ENCODE assay signal across 1 cellular context in the genomic region with DNA sequence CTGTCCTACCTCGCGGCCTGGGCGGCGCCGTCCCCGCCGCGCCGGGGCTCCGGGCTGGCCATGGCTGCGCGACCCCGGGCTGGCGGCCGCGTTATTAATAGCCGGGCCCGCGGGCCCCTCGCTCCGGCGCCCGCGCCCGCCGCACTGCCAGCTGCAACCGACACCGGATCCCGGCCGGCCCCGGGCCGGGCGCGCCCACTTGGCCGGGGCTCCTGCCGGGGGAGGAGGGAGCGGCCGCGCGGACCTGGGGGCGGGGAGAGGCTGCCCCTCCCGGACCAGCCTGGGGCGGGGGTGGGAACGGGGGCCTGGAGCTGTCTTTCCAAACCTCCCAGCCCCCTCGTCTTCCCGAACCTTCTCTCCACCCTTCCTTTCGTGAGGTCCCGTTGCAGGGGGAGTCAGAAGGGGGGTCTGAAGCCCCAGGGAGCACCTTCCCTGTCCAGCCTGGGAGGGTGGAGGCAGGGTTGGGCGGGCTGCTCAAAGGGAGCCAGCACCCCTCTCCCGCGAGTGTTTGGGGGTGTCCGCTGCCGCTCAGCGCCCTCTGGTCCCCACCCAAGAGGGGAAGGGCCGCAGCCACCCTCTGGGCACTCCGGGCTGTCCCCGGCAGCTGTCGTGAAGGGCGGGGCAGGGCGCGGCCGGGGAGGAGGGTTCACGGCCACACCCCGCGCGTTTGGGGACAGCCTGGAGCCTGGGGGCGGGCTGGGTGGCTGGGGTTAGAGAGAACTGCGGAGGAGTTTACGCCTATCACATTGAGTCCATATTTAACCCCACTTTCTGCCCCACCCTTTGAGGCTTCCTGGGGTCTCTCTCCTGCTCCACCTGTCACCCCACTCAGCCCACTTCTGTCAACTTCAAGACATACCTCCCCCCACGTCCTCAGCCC.
A peak's percentile ranks its signal among the peaks of the same experiment; 100 is the strongest.
TF ChIP-seq lines count a peak whose summit lies in the region.

A gene (minus strand): TSS at position 172 of the 880 bp plus-strand sequence. CDS start 110 bp downstream, at position 62.

TF ChIP-seq in HEK293, 187 proteins besides CTCF, POLR2A, EP300 and RAD21 (continued from another document and continues in another):
- TF ChIP-seq, protein P1, sequence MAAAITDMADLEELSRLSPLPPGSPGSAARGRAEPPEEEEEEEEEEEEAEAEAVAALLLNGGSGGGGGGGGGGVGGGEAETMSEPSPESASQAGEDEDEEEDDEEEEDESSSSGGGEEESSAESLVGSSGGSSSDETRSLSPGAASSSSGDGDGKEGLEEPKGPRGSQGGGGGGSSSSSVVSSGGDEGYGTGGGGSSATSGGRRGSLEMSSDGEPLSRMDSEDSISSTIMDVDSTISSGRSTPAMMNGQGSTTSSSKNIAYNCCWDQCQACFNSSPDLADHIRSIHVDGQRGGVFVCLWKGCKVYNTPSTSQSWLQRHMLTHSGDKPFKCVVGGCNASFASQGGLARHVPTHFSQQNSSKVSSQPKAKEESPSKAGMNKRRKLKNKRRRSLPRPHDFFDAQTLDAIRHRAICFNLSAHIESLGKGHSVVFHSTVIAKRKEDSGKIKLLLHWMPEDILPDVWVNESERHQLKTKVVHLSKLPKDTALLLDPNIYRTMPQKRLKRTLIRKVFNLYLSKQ (tag by site-specific recombination; IDR thresholded peaks at IDR 0.05; ENCODE audit: borderline replicate concordance): no peak
- TF ChIP-seq ZBTB48 (tag by site-specific recombination; IDR thresholded peaks at IDR 0.05): peak; percentile 42; the same call in 1 of the 2 replicates
- TF ChIP-seq TRIM28 (IDR thresholded peaks at IDR 0.05; ENCODE audit: borderline replicate concordance, low read length): no peak
- TF ChIP-seq ZNF239 (tag by site-specific recombination; IDR thresholded peaks at IDR 0.05): no peak
- no peak for TF ChIP-seq ZFP3 (tag by site-specific recombination; IDR thresholded peaks at IDR 0.05; ENCODE audit: low read depth)
- TF ChIP-seq, protein P2, sequence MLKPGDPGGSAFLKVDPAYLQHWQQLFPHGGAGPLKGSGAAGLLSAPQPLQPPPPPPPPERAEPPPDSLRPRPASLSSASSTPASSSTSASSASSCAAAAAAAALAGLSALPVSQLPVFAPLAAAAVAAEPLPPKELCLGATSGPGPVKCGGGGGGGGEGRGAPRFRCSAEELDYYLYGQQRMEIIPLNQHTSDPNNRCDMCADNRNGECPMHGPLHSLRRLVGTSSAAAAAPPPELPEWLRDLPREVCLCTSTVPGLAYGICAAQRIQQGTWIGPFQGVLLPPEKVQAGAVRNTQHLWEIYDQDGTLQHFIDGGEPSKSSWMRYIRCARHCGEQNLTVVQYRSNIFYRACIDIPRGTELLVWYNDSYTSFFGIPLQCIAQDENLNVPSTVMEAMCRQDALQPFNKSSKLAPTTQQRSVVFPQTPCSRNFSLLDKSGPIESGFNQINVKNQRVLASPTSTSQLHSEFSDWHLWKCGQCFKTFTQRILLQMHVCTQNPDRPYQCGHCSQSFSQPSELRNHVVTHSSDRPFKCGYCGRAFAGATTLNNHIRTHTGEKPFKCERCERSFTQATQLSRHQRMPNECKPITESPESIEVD (tag by site-specific recombination; IDR thresholded peaks at IDR 0.05): no peak
- TF ChIP-seq, protein P3, sequence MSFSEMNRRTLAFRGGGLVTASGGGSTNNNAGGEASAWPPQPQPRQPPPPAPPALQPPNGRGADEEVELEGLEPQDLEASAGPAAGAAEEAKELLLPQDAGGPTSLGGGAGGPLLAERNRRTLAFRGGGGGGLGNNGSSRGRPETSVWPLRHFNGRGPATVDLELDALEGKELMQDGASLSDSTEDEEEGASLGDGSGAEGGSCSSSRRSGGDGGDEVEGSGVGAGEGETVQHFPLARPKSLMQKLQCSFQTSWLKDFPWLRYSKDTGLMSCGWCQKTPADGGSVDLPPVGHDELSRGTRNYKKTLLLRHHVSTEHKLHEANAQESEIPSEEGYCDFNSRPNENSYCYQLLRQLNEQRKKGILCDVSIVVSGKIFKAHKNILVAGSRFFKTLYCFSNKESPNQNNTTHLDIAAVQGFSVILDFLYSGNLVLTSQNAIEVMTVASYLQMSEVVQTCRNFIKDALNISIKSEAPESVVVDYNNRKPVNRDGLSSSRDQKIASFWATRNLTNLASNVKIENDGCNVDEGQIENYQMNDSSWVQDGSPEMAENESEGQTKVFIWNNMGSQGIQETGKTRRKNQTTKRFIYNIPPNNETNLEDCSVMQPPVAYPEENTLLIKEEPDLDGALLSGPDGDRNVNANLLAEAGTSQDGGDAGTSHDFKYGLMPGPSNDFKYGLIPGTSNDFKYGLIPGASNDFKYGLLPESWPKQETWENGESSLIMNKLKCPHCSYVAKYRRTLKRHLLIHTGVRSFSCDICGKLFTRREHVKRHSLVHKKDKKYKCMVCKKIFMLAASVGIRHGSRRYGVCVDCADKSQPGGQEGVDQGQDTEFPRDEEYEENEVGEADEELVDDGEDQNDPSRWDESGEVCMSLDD (tag by site-specific recombination; IDR thresholded peaks at IDR 0.05): peak; percentile 55; the same call in 1 of the 2 replicates
- TF ChIP-seq ZNF19 (tag by site-specific recombination; IDR thresholded peaks at IDR 0.05; ENCODE audit: low read depth): no peak
- TF ChIP-seq OVOL3 (tag by site-specific recombination; IDR thresholded peaks at IDR 0.05): no peak
- TF ChIP-seq ZNF768 (tag by site-specific recombination; IDR thresholded peaks at IDR 0.05): no peak
- no peak for TF ChIP-seq FEZF1 (tag by site-specific recombination; IDR thresholded peaks at IDR 0.05)
- no peak; the same call in 1 of the 2 replicates for TF ChIP-seq ZEB2 (tag by site-specific recombination; IDR thresholded peaks at IDR 0.05)
- no peak for TF ChIP-seq ZNF549 (tag by site-specific recombination; IDR thresholded peaks at IDR 0.05)
- TF ChIP-seq ZNF48 (tag by site-specific recombination; IDR thresholded peaks at IDR 0.05): no peak
- TF ChIP-seq ZNF311 (tag by site-specific recombination; IDR thresholded peaks at IDR 0.05; ENCODE audit: borderline replicate concordance): no peak
- TF ChIP-seq, protein P4, sequence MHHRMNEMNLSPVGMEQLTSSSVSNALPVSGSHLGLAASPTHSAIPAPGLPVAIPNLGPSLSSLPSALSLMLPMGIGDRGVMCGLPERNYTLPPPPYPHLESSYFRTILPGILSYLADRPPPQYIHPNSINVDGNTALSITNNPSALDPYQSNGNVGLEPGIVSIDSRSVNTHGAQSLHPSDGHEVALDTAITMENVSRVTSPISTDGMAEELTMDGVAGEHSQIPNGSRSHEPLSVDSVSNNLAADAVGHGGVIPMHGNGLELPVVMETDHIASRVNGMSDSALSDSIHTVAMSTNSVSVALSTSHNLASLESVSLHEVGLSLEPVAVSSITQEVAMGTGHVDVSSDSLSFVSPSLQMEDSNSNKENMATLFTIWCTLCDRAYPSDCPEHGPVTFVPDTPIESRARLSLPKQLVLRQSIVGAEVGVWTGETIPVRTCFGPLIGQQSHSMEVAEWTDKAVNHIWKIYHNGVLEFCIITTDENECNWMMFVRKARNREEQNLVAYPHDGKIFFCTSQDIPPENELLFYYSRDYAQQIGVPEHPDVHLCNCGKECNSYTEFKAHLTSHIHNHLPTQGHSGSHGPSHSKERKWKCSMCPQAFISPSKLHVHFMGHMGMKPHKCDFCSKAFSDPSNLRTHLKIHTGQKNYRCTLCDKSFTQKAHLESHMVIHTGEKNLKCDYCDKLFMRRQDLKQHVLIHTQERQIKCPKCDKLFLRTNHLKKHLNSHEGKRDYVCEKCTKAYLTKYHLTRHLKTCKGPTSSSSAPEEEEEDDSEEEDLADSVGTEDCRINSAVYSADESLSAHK (tag by site-specific recombination; IDR thresholded peaks at IDR 0.05): no peak
- TF ChIP-seq, protein P5, sequence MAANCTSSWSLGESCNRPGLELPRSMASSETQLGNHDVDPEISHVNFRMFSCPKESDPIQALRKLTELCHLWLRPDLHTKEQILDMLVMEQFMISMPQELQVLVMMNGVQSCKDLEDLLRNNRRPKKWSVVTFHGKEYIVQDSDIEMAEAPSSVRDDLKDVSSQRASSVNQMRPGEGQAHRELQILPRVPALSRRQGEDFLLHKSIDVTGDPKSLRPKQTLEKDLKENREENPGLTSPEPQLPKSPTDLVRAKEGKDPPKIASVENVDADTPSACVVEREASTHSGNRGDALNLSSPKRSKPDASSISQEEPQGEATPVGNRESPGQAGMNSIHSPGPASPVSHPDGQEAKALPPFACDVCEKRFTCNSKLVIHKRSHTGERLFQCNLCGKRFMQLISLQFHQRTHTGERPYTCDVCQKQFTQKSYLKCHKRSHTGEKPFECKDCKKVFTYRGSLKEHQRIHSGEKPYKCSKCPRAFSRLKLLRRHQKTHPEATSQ (tag by site-specific recombination; IDR thresholded peaks at IDR 0.05): no peak
- no peak for TF ChIP-seq ZSCAN16 (tag by site-specific recombination; IDR thresholded peaks at IDR 0.05)
- no peak for TF ChIP-seq ZNF302 (tag by site-specific recombination; IDR thresholded peaks at IDR 0.05; ENCODE audit: low read depth)
- TF ChIP-seq, protein P6, sequence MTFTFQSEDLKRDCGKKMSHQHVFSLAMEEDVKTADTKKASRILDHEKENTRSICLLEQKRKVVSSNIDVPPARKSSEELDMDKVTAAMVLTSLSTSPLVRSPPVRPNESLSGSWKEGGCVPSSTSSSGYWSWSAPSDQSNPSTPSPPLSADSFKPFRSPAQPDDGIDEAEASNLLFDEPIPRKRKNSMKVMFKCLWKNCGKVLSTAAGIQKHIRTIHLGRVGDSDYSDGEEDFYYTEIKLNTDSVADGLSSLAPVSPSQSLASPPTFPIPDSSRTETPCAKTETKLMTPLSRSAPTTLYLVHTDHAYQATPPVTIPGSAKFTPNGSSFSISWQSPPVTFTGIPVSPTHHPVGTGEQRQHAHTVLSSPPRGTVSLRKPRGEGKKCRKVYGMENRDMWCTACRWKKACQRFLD (tag by site-specific recombination; IDR thresholded peaks at IDR 0.05): no peak
- no peak for TF ChIP-seq SCRT1 (tag by site-specific recombination; IDR thresholded peaks at IDR 0.05; ENCODE audit: borderline replicate concordance)
- TF ChIP-seq, protein P7, sequence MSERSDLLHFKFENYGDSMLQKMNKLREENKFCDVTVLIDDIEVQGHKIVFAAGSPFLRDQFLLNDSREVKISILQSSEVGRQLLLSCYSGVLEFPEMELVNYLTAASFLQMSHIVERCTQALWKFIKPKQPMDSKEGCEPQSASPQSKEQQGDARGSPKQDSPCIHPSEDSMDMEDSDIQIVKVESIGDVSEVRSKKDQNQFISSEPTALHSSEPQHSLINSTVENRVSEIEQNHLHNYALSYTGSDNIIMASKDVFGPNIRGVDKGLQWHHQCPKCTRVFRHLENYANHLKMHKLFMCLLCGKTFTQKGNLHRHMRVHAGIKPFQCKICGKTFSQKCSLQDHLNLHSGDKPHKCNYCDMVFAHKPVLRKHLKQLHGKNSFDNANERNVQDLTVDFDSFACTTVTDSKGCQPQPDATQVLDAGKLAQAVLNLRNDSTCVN (tag by site-specific recombination; optimal IDR thresholded peaks at IDR 0.05): peak; percentile 64
- TF ChIP-seq ZNF2 (tag by site-specific recombination; IDR thresholded peaks at IDR 0.05): no peak
- TF ChIP-seq ZNF571 (tag by site-specific recombination; IDR thresholded peaks at IDR 0.05): no peak
- peak; percentile 83 for TF ChIP-seq KLF16 (tag by site-specific recombination; IDR thresholded peaks at IDR 0.05)
- peak; percentile 66; the same call in 1 of the 2 replicates for TF ChIP-seq ZNF423 (tag by site-specific recombination; IDR thresholded peaks at IDR 0.05)
- no peak for TF ChIP-seq ZNF707 (tag by site-specific recombination; IDR thresholded peaks at IDR 0.05)
- no peak for TF ChIP-seq ZNF366 (tag by site-specific recombination; conservative IDR thresholded peaks at IDR 0.05)
- TF ChIP-seq, protein P8, sequence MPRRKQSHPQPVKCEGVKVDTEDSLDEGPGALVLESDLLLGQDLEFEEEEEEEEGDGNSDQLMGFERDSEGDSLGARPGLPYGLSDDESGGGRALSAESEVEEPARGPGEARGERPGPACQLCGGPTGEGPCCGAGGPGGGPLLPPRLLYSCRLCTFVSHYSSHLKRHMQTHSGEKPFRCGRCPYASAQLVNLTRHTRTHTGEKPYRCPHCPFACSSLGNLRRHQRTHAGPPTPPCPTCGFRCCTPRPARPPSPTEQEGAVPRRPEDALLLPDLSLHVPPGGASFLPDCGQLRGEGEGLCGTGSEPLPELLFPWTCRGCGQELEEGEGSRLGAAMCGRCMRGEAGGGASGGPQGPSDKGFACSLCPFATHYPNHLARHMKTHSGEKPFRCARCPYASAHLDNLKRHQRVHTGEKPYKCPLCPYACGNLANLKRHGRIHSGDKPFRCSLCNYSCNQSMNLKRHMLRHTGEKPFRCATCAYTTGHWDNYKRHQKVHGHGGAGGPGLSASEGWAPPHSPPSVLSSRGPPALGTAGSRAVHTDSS (tag by site-specific recombination; IDR thresholded peaks at IDR 0.05): no peak
- TF ChIP-seq, protein P9, sequence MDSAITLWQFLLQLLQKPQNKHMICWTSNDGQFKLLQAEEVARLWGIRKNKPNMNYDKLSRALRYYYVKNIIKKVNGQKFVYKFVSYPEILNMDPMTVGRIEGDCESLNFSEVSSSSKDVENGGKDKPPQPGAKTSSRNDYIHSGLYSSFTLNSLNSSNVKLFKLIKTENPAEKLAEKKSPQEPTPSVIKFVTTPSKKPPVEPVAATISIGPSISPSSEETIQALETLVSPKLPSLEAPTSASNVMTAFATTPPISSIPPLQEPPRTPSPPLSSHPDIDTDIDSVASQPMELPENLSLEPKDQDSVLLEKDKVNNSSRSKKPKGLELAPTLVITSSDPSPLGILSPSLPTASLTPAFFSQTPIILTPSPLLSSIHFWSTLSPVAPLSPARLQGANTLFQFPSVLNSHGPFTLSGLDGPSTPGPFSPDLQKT (IDR thresholded peaks at IDR 0.05; ENCODE audit: borderline replicate concordance, low read depth, low read length): no peak
- TF ChIP-seq GLI2 (tag by site-specific recombination; IDR thresholded peaks at IDR 0.05; ENCODE audit: borderline replicate concordance, low read depth): no peak
- peak; percentile 26 for TF ChIP-seq ZIC2 (tag by site-specific recombination; IDR thresholded peaks at IDR 0.05)
- TF ChIP-seq ZNF266 (tag by site-specific recombination; IDR thresholded peaks at IDR 0.05; ENCODE audit: low read depth): no peak
- TF ChIP-seq ZSCAN23 (tag by site-specific recombination; IDR thresholded peaks at IDR 0.05): no peak
- no peak for TF ChIP-seq ZNF629 (tag by site-specific recombination; IDR thresholded peaks at IDR 0.05)
- TF ChIP-seq, protein P10, sequence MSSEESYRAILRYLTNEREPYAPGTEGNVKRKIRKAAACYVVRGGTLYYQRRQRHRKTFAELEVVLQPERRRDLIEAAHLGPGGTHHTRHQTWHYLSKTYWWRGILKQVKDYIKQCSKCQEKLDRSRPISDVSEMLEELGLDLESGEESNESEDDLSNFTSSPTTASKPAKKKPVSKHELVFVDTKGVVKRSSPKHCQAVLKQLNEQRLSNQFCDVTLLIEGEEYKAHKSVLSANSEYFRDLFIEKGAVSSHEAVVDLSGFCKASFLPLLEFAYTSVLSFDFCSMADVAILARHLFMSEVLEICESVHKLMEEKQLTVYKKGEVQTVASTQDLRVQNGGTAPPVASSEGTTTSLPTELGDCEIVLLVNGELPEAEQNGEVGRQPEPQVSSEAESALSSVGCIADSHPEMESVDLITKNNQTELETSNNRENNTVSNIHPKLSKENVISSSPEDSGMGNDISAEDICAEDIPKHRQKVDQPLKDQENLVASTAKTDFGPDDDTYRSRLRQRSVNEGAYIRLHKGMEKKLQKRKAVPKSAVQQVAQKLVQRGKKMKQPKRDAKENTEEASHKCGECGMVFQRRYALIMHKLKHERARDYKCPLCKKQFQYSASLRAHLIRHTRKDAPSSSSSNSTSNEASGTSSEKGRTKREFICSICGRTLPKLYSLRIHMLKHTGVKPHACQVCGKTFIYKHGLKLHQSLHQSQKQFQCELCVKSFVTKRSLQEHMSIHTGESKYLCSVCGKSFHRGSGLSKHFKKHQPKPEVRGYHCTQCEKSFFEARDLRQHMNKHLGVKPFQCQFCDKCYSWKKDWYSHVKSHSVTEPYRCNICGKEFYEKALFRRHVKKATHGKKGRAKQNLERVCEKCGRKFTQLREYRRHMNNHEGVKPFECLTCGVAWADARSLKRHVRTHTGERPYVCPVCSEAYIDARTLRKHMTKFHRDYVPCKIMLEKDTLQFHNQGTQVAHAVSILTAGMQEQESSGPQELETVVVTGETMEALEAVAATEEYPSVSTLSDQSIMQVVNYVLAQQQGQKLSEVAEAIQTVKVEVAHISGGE (tag by site-specific recombination; conservative IDR thresholded peaks at IDR 0.05; ENCODE audit: low read depth): no peak
- no peak for TF ChIP-seq ZNF585B (tag by site-specific recombination; IDR thresholded peaks at IDR 0.05)
